ENCODE assay signal across 8 cellular contexts in genomic region chr1:156212130-156212529, GRCh38. TPM values are rescaled to one million over a fixed set of nuclear protein-coding genes. Genes with fewer than 3 reads are reported as not detected.
A peak's percentile ranks its signal among the peaks of the same experiment; 100 is the strongest.
DNase-seq lines count a peak whose midpoint lies in the region; ATAC-seq and TF ChIP-seq lines count a peak whose summit lies in the region.

No MANE protein-coding gene starts in this region.

- peaks cover 47% of the 10 kb centered on the region for H3K36me3 Mint-ChIP-seq in activated CD8-positive, alpha-beta memory T cell treated with anti-CD3 and anti-CD28 coated beads, Interleukin-2, amount 10 ng/mL, durations not matched to agents 7 days and 5 days

- peak overlapping the region; percentile 97 for H3K4me3 Mint-ChIP-seq in activated CD8-positive, alpha-beta memory T cell treated with anti-CD3 and anti-CD28 coated beads, Interleukin-2, amount 10 ng/mL, durations not matched to agents 7 days and 5 days

- peak overlapping the region; percentile 98 for H3K27ac Mint-ChIP-seq in activated CD8-positive, alpha-beta memory T cell treated with anti-CD3 and anti-CD28 coated beads, Interleukin-2, amount 10 ng/mL, durations not matched to agents 7 days and 5 days

- WGBS in thymus = 96% methylated on average over 9 of the region's 9 CpGs

- H3K27me3 Mint-ChIP-seq in activated CD8-positive, alpha-beta memory T cell treated with anti-CD3 and anti-CD28 coated beads, Interleukin-2, amount 10 ng/mL, durations not matched to agents 7 days and 5 days = no peaks in the 10 kb centered on the region

- intact Hi-C loops in lower lobe of right lung (cut with DNase I) = no loop called here

- peaks cover 32% of the 10 kb centered on the region for H3K4me1 Mint-ChIP-seq in activated CD8-positive, alpha-beta memory T cell treated with anti-CD3 and anti-CD28 coated beads, Interleukin-2, amount 10 ng/mL, durations not matched to agents 7 days and 5 days

- H3K4me1 ChIP-seq in lower lobe of right lung (peaks cover 17% of the 10 kb centered on the region), thymus (ENCODE audit: control insufficient read depth, insufficient read depth, low read length) (peaks cover 5% of the 10 kb centered on the region)

- in situ Hi-C loops in astrocyte of the cerebellum (cut with HindIII; ENCODE audit: low sequenced_read_pairs) = no loop called here

- no peak for ATAC-seq in activated CD8-positive, alpha-beta memory T cell treated with anti-CD3 and anti-CD28 coated beads, Interleukin-2, amount 10 ng/mL, durations not matched to agents 7 days and 5 days
- ATAC-seq in lower lobe of right lung (no peak), GM21423 (IDR thresholded peaks at IDR 0.05; ENCODE audit: unreplicated experiment) (no peak)

- DNase-seq in activated CD8-positive, alpha-beta memory T cell treated with anti-CD3 and anti-CD28 coated beads, Interleukin-2, amount 10 ng/mL, durations not matched to agents 7 days and 5 days = no peak
- DNase-seq in activated CD8-positive, alpha-beta memory T cell treated with anti-CD3 and anti-CD28 coated beads, Interleukin-2, amount 50 U/mL, for 48 hours = no peak
- no peak for DNase-seq in astrocyte of the cerebellum (ENCODE audit: low read depth)
- no peak for DNase-seq in lower lobe of right lung
- DNase-seq in DMS53 treated with DMSO at 0.1 percent for 48 hours (lab: John Stamatoyannopoulos, UW; ENCODE audit: unreplicated experiment) = no peak
- no peak for DNase-seq in activated CD8-positive, alpha-beta memory T cell treated with anti-CD3 and anti-CD28 coated beads, Interleukin-2, amount 50 U/mL, for 4 hours

- H3K36me3 ChIP-seq in lower lobe of right lung (peaks cover 52% of the 10 kb centered on the region), thymus (ENCODE audit: control insufficient read depth, insufficient read depth) (peaks cover 27% of the 10 kb centered on the region)

- CTCF ChIA-PET in activated CD8-positive, alpha-beta memory T cell treated with anti-CD3 and anti-CD28 coated beads, Interleukin-2, amount 10 ng/mL, durations not matched to agents 7 days and 5 days (lab: Charles Lee) = interaction anchor here (0.9 to 4.2 kb wide), 8 partner anchors 12 to 174 kb away, joined by 3 to 62 read pairs (median 8); partner anchors contain the start of gene SLC25A44

- H3K27ac ChIP-seq in lower lobe of right lung (peak overlapping the region; percentile 94), thymus (ENCODE audit: low read depth) (no peak overlapping the region)

- H3K9me3 ChIP-seq in lower lobe of right lung (no peaks in the 10 kb centered on the region), thymus (ENCODE audit: control insufficient read depth) (no peaks in the 10 kb centered on the region)

- H3K9me3 Mint-ChIP-seq in activated CD8-positive, alpha-beta memory T cell treated with anti-CD3 and anti-CD28 coated beads, Interleukin-2, amount 10 ng/mL, durations not matched to agents 7 days and 5 days (ENCODE audit: low read depth) = no peaks in the 10 kb centered on the region

- H3K4me3 ChIP-seq in astrocyte of the cerebellum (ENCODE audit: low read depth, low read length) = peak overlapping the region; percentile 77
- peak overlapping the region; percentile 71 for H3K4me3 ChIP-seq in lower lobe of right lung
- peak overlapping the region; percentile 56 for H3K4me3 ChIP-seq in thymus (ENCODE audit: low read length)

- no peaks in the 10 kb centered on the region for H3K27me3 ChIP-seq in lower lobe of right lung (ENCODE audit: low read depth)
- H3K27me3 ChIP-seq in thymus (ENCODE audit: control insufficient read depth, insufficient read depth) = no peaks in the 10 kb centered on the region

- no peak for TF ChIP-seq CTCF in astrocyte of the cerebellum (IDR thresholded peaks at IDR 0.05; ENCODE audit: low read depth, low read length, missing control alignments)
- TF ChIP-seq CTCF in lower lobe of right lung (IDR thresholded peaks at IDR 0.05) = no peak

RNA-seq across cellular contexts. Expression of gene PMF1, which starts 0.7 kb away (rescaled TPM):
- total RNA-seq in activated CD8-positive, alpha-beta memory T cell treated with anti-CD3 and anti-CD28 coated beads, Interleukin-2, amount 10 ng/mL, durations not matched to agents 7 days and 5 days = 10 to 100 TPM; 62.8 to 72.5 TPM
- 45.3 TPM for total RNA-seq in lower lobe of right lung
- 67.4 TPM for polyA plus RNA-seq in thymus

RNA-seq across cellular contexts. Expression of gene SLC25A44, which starts 18.2 kb away (rescaled TPM):
- 10 to 100 TPM; 41.4 to 48.4 TPM for total RNA-seq in activated CD8-positive, alpha-beta memory T cell treated with anti-CD3 and anti-CD28 coated beads, Interleukin-2, amount 10 ng/mL, durations not matched to agents 7 days and 5 days
- total RNA-seq in lower lobe of right lung = 17.7 TPM
- 10.7 TPM for polyA plus RNA-seq in thymus

RNA-seq across cellular contexts. Expression of gene BGLAP, which starts 29.9 kb away (rescaled TPM):
- 1 to 10 TPM in 1 of 2 experiments, under 1 TPM in 1; 0.93 to 1.0 TPM for total RNA-seq in activated CD8-positive, alpha-beta memory T cell treated with anti-CD3 and anti-CD28 coated beads, Interleukin-2, amount 10 ng/mL, durations not matched to agents 7 days and 5 days
- 4.8 TPM for total RNA-seq in lower lobe of right lung
- polyA plus RNA-seq in thymus = 4.3 TPM

RNA-seq across cellular contexts. Expression of gene PAQR6, which starts 35.7 kb away (rescaled TPM):
- total RNA-seq in activated CD8-positive, alpha-beta memory T cell treated with anti-CD3 and anti-CD28 coated beads, Interleukin-2, amount 10 ng/mL, durations not matched to agents 7 days and 5 days = 1 to 10 TPM; 5.0 to 6.1 TPM
- 2.3 TPM for total RNA-seq in lower lobe of right lung
- 8.6 TPM for polyA plus RNA-seq in thymus

RNA-seq across cellular contexts. Expression of gene SEMA4A, which starts 58.7 kb away (rescaled TPM):
- 10 to 100 TPM; 14.5 to 30.6 TPM for total RNA-seq in activated CD8-positive, alpha-beta memory T cell treated with anti-CD3 and anti-CD28 coated beads, Interleukin-2, amount 10 ng/mL, durations not matched to agents 7 days and 5 days
- total RNA-seq in lower lobe of right lung = 28.9 TPM
- polyA plus RNA-seq in thymus = 14.8 TPM
